ENCODE assay signal across 19 cellular contexts in genomic region chrY:7502896-7503295, GRCh38.
DNase-seq lines count a peak whose midpoint lies in the region; ATAC-seq and TF ChIP-seq lines count a peak whose summit lies in the region.
"Had no signal": no experiment of that assay in that cellular context is flagged by ENCODE, and none has a peak within 500 bp of the region (broad histone marks: within the 10 kb centered on the region; RNA-seq: fewer than 3 reads in every experiment).

No MANE protein-coding gene starts in this region.

- no peak overlapping the region for H3K27ac ChIP-seq in caudate nucleus (ENCODE audit: low read depth, low read length)
- H3K27ac ChIP-seq: SK-N-MC had no signal

- DNase-seq in AG20443 (ENCODE audit: low spot score) (peak; percentile 14), HS-27A (ENCODE audit: low read depth) (peak; percentile 54), cardiac fibroblast (ENCODE audit: low read depth in 2 of 2) (peak; percentile 15 to 42), glomerular visceral epithelial cell (ENCODE audit: extremely low spot score) (peak; percentile 52), NK-92 (lab: John Stamatoyannopoulos, UW; ENCODE audit: unreplicated experiment) (no peak), caudate nucleus (lab: John Stamatoyannopoulos, UW) (no peak)
- DNase-seq in activated T-cell treated with anti-CD3 and anti-CD28 coated beads, Interleukin-2, amount 50 U/mL, for 1 hour: no peak
- DNase-seq: 8988T, DMS79, GOT3, HCEC 1CT, NCI-H1417, NCI-H187, NCI-H446, NCI-H526, SHP77, T-cell had no signal

- ATAC-seq in SK-N-SH treated with all-trans-retinoic acid at 6 μM for 48 hours: no peak
- ATAC-seq: T-cell had no signal

- TF ChIP-seq CTCF in cardiac fibroblast (IDR thresholded peaks at IDR 0.05; ENCODE audit: low read depth, low read length): no peak

- no peak overlapping the region for H3K4me3 ChIP-seq in cardiac fibroblast (replicated peaks in 1 of 2; ENCODE audit: low read depth in 2 of 2, low read length in 2 of 2)
- H3K4me3 ChIP-seq: SK-N-MC had no signal

TF ChIP-seq in SK-N-SH treated with all-trans-retinoic acid at 6 μM for 48 hours, 23 proteins besides CTCF, POLR2A, EP300 and RAD21:
- TF ChIP-seq TOX (CRISPR knock-in tag; IDR thresholded peaks at IDR 0.05; ENCODE audit: borderline replicate concordance) (no peak), PATZ1 (CRISPR knock-in tag; IDR thresholded peaks at IDR 0.05; ENCODE audit: borderline replicate concordance) (no peak), ZC3H10 (CRISPR knock-in tag; IDR thresholded peaks at IDR 0.05) (no peak), ZNF565 (CRISPR knock-in tag; conservative IDR thresholded peaks at IDR 0.05; ENCODE audit: low read depth) (no peak), GLIS3 (CRISPR knock-in tag; IDR thresholded peaks at IDR 0.05) (no peak)

Comparison
In these comparisons a context has a peak if more than half of its experiments do, and no peak if none do; other contexts are left out.
1. DNase-seq: peak in AG20443 (single experiment), HS-27A (single experiment), cardiac fibroblast (2 of 2) and glomerular visceral epithelial cell (single experiment); none in activated T-cell treated with anti-CD3 and anti-CD28 coated beads, Interleukin-2, amount 50 U/mL, for 1 hour (single experiment), NK-92 (single experiment) and caudate nucleus (0 of 61).